In genomic region chr17:50205931-50206505, GRCh38 we compare ENCODE assay signal across 15 cellular contexts. TPM values are rescaled to one million over a fixed set of nuclear protein-coding genes. Genes with fewer than 3 reads are reported as not detected.
A peak's percentile ranks its signal among the peaks of the same experiment; 100 is the strongest.
DNase-seq lines count a peak whose midpoint lies in the region; ATAC-seq, FAIRE-seq and TF ChIP-seq lines count a peak whose summit lies in the region.
"Had no signal": no experiment of that assay in that cellular context is flagged by ENCODE, and none has a peak within 500 bp of the region (broad histone marks: within the 10 kb centered on the region; RNA-seq: fewer than 3 reads in every experiment).

No MANE protein-coding gene starts in this region.

- no peak overlapping the region for H2AFZ ChIP-seq in H1 (ENCODE audit: low read length)

- H3K14ac ChIP-seq in H1 (ENCODE audit: insufficient read length), result no peak overlapping the region

- H3K4me1 Mint-ChIP-seq in nephron, result peaks cover 95% of the 10 kb centered on the region

- H2AK5ac ChIP-seq in H1 (ENCODE audit: low read depth, low read length), result no peak overlapping the region

- peak overlapping the region in 3 of 4 donors; percentile 22 to 65 (median 64) for H3K27ac ChIP-seq in Peyer's patch
- H3K27ac ChIP-seq in H1 (ENCODE audit: low read depth, low read length), result no peak overlapping the region
- H3K27ac ChIP-seq in testis, result peak overlapping the region; percentile 21 to 83

- peak overlapping the region; percentile 58 to 81 (median 81) for H3K4me3 Mint-ChIP-seq in nephron
- H3K4me3 Mint-ChIP-seq: activated CD4-positive, alpha-beta T cell treated with anti-CD3 and anti-CD28 coated beads, Interleukin-2, amount 10 ng/mL, durations not matched to agents 7 days and 5 days; CD4-positive, CD25-positive, alpha-beta regulatory T cell had no signal

- H3K4me3 ChIP-seq in Peyer's patch, result no peak overlapping the region
- H3K4me3 ChIP-seq in H1 (ENCODE audit: extremely low read depth in 1 of 4, insufficient read depth in 2 of 4, low read depth in 3 of 4, low read length in 4 of 4), result no peak overlapping the region
- H3K4me3 ChIP-seq in testis, result no peak overlapping the region

- H3K23ac ChIP-seq in H1 (ENCODE audit: insufficient read length), result no peak overlapping the region

- H2BK20ac ChIP-seq in H1 (ENCODE audit: low read length), result no peak overlapping the region

- H2BK12ac ChIP-seq in H1 (ENCODE audit: low read depth, low read length), result 0 out of 2 replicates have a peak overlapping the region, but pooled peaks have one; percentile 14

- H3K23me2 ChIP-seq in H1 (ENCODE audit: low read depth, low read length), result peaks cover 4% of the 10 kb centered on the region; the same call in 1 of the 2 replicates

- peaks cover 0 to 3% of the 10 kb centered on the region in 2 donors for H3K27me3 ChIP-seq in Peyer's patch
- H3K27me3 ChIP-seq in H1 (replicated peaks in 1 of 4; ENCODE audit: control insufficient read depth in 3 of 4, extremely low read depth in 1 of 4, insufficient read depth in 3 of 4, low read length in 3 of 4), result peaks cover 0 to 27% (median 13%) of the 10 kb centered on the region in 4 experiments; a peak in 5 of 7 replicates
- H3K27me3 ChIP-seq in testis, result no peaks in the 10 kb centered on the region

- FAIRE-seq in H1 (lab: Jason Lieb, UNC), result no peak
- FAIRE-seq: endometrium had no signal

- H3K27me3 Mint-ChIP-seq in nephron (ENCODE audit: low read depth), result peaks cover 34% of the 10 kb centered on the region

- no peak overlapping the region for H4K8ac ChIP-seq in H1 (ENCODE audit: extremely low read depth, insufficient read depth, low read length)

- TF ChIP-seq RAD21 in H1 (IDR thresholded peaks at IDR 0.05 in 1 of 2, conservative IDR thresholded peaks at IDR 0.05 in 1 of 2; ENCODE audit: low read depth in 2 of 2, low read length in 2 of 2), result no peak

- H3K27ac Mint-ChIP-seq in nephron, result peak overlapping the region; percentile 98 to 100 (median 99)
- H3K27ac Mint-ChIP-seq: activated CD4-positive, alpha-beta T cell treated with anti-CD3 and anti-CD28 coated beads, Interleukin-2, amount 10 ng/mL, durations not matched to agents 7 days and 5 days; CD4-positive, CD25-positive, alpha-beta regulatory T cell; T-helper 1 cell treated with Interleukin-12 subunit alpha and Interleukin-12 subunit beta and Interleukin-4 antibody, amounts not matched to agents 30 μg/mL and 1 μg/mL, for 36 hours had no signal

- TF ChIP-seq EP300 in H1 (IDR thresholded peaks at IDR 0.05; ENCODE audit: borderline replicate concordance in 1 of 2, low read depth in 2 of 2, low read length in 2 of 2), result no peak

- H3K9ac ChIP-seq in H1 (replicated peaks in 1 of 4; ENCODE audit: extremely low read depth in 1 of 4, low read depth in 3 of 4, low read length in 3 of 4), result no peak overlapping the region

- H3K4ac ChIP-seq in H1 (replicated peaks; ENCODE audit: insufficient read length, low read depth, low read length), result no peak overlapping the region

- POLR2A ChIA-PET in H1 (lab: Charles Lee; ENCODE audit: partially characterized antibody), result interaction anchor here (0.7 to 1.7 kb wide), 3 partner anchors 14 to 67 kb away, joined by 3 to 5 read pairs (median 4); partner anchors contain the start of gene SGCA

- ATAC-seq in GM21367 (IDR thresholded peaks at IDR 0.05; ENCODE audit: unreplicated experiment), result no peak
- ATAC-seq: PC-3 had no signal

- H3K79me2 ChIP-seq in H1 (ENCODE audit: control insufficient read depth in 1 of 2, insufficient read depth in 2 of 2, low read length in 2 of 2), result no peaks in the 10 kb centered on the region

- H2BK120ac ChIP-seq in H1 (replicated peaks; ENCODE audit: low read depth, low read length), result no peak overlapping the region

- H4K91ac ChIP-seq in H1 (replicated peaks; ENCODE audit: insufficient read length, low read length), result peak overlapping the region; percentile 38

- WGBS in H1 (ENCODE audit: extremely low coverage in 1 of 2, insufficient coverage in 1 of 2, insufficient read length in 1 of 2, insufficient replicate concordance in 2 of 2, low coverage in 1 of 2, low lambda C conversion rate in 2 of 2, missing lambda C conversion rate in 1 of 2), 2 experiments, result 89% methylated on average over 6 of the region's 7 CpGs; no CpG with 5 or more reads in 1 of the 2 experiments
- WGBS in testis, 2 donors, result 84 to 87% methylated on average over 7 of the region's 7 CpGs

- DNase-seq in Peyer's patch, result peak in 1 of 3 donors; percentile 26
- peak in 1 of 2 experiments; percentile 37 for DNase-seq in H1 (ENCODE audit: low read depth in 1 of 2, low spot score in 2 of 2)
- DNase-seq in testis, result no peak
- DNase-seq in GM03348 (ENCODE audit: low spot score), result no peak
- no peak for DNase-seq in NCI-H510A (lab: John Stamatoyannopoulos, UW)
- DNase-seq: activated CD4-positive, alpha-beta T cell treated with anti-CD3 and anti-CD28 coated beads, Interleukin-2, amount 10 ng/mL, durations not matched to agents 7 days and 5 days; CD4-positive, CD25-positive, alpha-beta regulatory T cell; NCI-H1436; nucleus accumbens; PC-3 had no signal

- no peak overlapping the region for H4K5ac ChIP-seq in H1 (ENCODE audit: insufficient read length, low read depth, low read length)

- H3K9me3 ChIP-seq in Peyer's patch (no peaks in the 10 kb centered on the region), H1 (ENCODE audit: insufficient read depth in 2 of 2, low read depth in 1 of 2, low read length in 1 of 2) (no peaks in the 10 kb centered on the region), testis (no peaks in the 10 kb centered on the region)

- intact Hi-C loops in testis (cut with DNase I; ENCODE audit: low total_unique reads), result no loop called here

- no peaks in the 10 kb centered on the region for H3K9me3 Mint-ChIP-seq in nephron
- H3K9me3 Mint-ChIP-seq: activated CD4-positive, alpha-beta T cell treated with anti-CD3 and anti-CD28 coated beads, Interleukin-2, amount 10 ng/mL, durations not matched to agents 7 days and 5 days; T-helper 1 cell treated with Interleukin-12 subunit alpha and Interleukin-12 subunit beta and Interleukin-4 antibody, amounts not matched to agents 30 μg/mL and 1 μg/mL, for 36 hours had no signal

- H3K4me2 ChIP-seq in H1 (ENCODE audit: insufficient read depth in 1 of 2, low read depth in 2 of 2, low read length in 2 of 2), result no peak overlapping the region

- H3K79me1 ChIP-seq in H1 (ENCODE audit: low read depth, low read length), result no peaks in the 10 kb centered on the region

- H3K36me3 ChIP-seq in Peyer's patch (no peaks in the 10 kb centered on the region), H1 (ENCODE audit: control insufficient read depth in 2 of 4, insufficient read depth in 4 of 4, low read length in 3 of 4) (no peaks in the 10 kb centered on the region), testis (ENCODE audit: low read depth, missing control alignments) (no peaks in the 10 kb centered on the region)

- H3K4me1 ChIP-seq in Peyer's patch, result peaks cover 0 to 27% (median 1%) of the 10 kb centered on the region in 4 donors
- peaks cover 15 to 37% (median 31%) of the 10 kb centered on the region in 4 experiments for H3K4me1 ChIP-seq in H1 (replicated peaks in 1 of 4; ENCODE audit: control insufficient read depth in 3 of 4, insufficient read depth in 4 of 4, low read length in 3 of 4)
- H3K4me1 ChIP-seq in testis, result peaks cover 53% of the 10 kb centered on the region

- peak overlapping the region; percentile 31; the same call in 1 of the 2 replicates for H2BK15ac ChIP-seq in H1 (ENCODE audit: low read length)

- H3K36me3 Mint-ChIP-seq in nephron (ENCODE audit: low read depth), result no peaks in the 10 kb centered on the region
- H3K36me3 Mint-ChIP-seq: CD4-positive, CD25-positive, alpha-beta regulatory T cell had no signal

- no peak for TF ChIP-seq POLR2A in Peyer's patch (IDR thresholded peaks at IDR 0.05)
- TF ChIP-seq POLR2A in H1 (IDR thresholded peaks at IDR 0.05; ENCODE audit: control extremely low read depth in 1 of 2, low read depth in 2 of 2, low read length in 2 of 2), result no peak
- TF ChIP-seq POLR2A in testis (IDR thresholded peaks at IDR 0.05), result no peak

- TF ChIP-seq CTCF in Peyer's patch (IDR thresholded peaks at IDR 0.05), result no peak
- TF ChIP-seq CTCF in H1 (IDR thresholded peaks at IDR 0.05; ENCODE audit: control extremely low read depth in 1 of 3, insufficient read depth in 1 of 3, low read depth in 1 of 3, low read length in 3 of 3), result no peak
- no peak for TF ChIP-seq CTCF in nephron (IDR thresholded peaks at IDR 0.05; ENCODE audit: unreplicated experiment in 3 of 3)
- no peak for TF ChIP-seq CTCF in testis (IDR thresholded peaks at IDR 0.05)

- CTCF ChIA-PET in H1 (lab: Charles Lee; ENCODE audit: partially characterized antibody), result interaction anchor here (1.0 to 24.4 kb wide), 5 partner anchors 9 to 112 kb away, joined by 3 to 1349 read pairs (median 145); partner anchors contain the start of gene TMEM92

- no peak overlapping the region for H3K56ac ChIP-seq in H1 (replicated peaks; ENCODE audit: insufficient read length, low read depth, low read length)

- H3K18ac ChIP-seq in H1 (ENCODE audit: extremely low read depth, low read length), result peak overlapping the region; percentile 19; the same call in 1 of the 2 replicates

- no peaks in the 10 kb centered on the region for H4K20me1 ChIP-seq in H1 (replicated peaks in 1 of 2; ENCODE audit: control insufficient read depth in 1 of 2, insufficient read depth in 2 of 2, low read length in 2 of 2)

- H2BK5ac ChIP-seq in H1 (ENCODE audit: low read depth, low read length), result no peak overlapping the region

RNA-seq across cellular contexts. Expression of gene COL1A1, which starts 4.6 kb away (rescaled TPM):
- total RNA-seq in Peyer's patch (100 to 1,000 TPM in 1 of 4 donors, 10 to 100 TPM in 3; 11.3 to 287 (median 31.9) TPM), testis (10 to 100 TPM; 32.5 to 35.1 TPM)
- total RNA-seq in H1 (2021; fragmentation: NEBNext Ultra II Directional; extraction: Animal tissue kit (Norgen Biotek cat#: 25700)), result 80.4 and 88.1 TPM in 2 replicates
- polyA plus RNA-seq in H1 (2011; rRNA removed) (14.1 and 27.3 TPM in 2 replicates), testis (ENCODE audit: insufficient read depth, low read depth, low replicate concordance) (557 TPM)
- polyA plus RNA-seq in H1 (2011; cell fraction: cytosol; rRNA removed), result 9.3 TPM
- polyA plus RNA-seq in H1 (2011; cell fraction: nucleus; rRNA removed), result 112 TPM
- polyA plus RNA-seq in H1 (2012, experiment 1 of 2), result 59.0 to 109 TPM (median 93.2 TPM) in 4 replicates
- polyA plus RNA-seq in H1 (2012, experiment 2 of 2), result 56.3 TPM
- polyA plus RNA-seq in H1 (2013, experiment 1 of 2), result 109 TPM
- 85.3 TPM for polyA plus RNA-seq in H1 (2013, experiment 2 of 2)
- polyA minus RNA-seq in H1 (2011; rRNA and poly(A)+ RNA removed), result 50.2 and 51.4 TPM in 2 replicates
- 33.6 TPM for polyA minus RNA-seq in H1 (2011; cell fraction: cytosol; rRNA and poly(A)+ RNA removed)
- 122 TPM for polyA minus RNA-seq in H1 (2011; cell fraction: nucleus; rRNA and poly(A)+ RNA removed)
- polyA plus RNA-seq: CD4-positive, CD25-positive, alpha-beta regulatory T cell had no signal

RNA-seq across cellular contexts. Expression of gene SGCA, which starts 40.2 kb away (rescaled TPM):
- 1 to 10 TPM in 3 of 4 donors, not detected in 1; 2.9 to 3.5 (median 3.5) TPM for total RNA-seq in Peyer's patch
- total RNA-seq in H1 (2021; fragmentation: NEBNext Ultra II Directional; extraction: Animal tissue kit (Norgen Biotek cat#: 25700)), result not detected in 2 replicates
- polyA plus RNA-seq in H1 (2011; rRNA removed), result 0.12 and 0.36 TPM in 2 replicates
- 0.18 TPM for polyA plus RNA-seq in H1 (2011; cell fraction: cytosol; rRNA removed)
- 0.27 TPM for polyA plus RNA-seq in H1 (2011; cell fraction: nucleus; rRNA removed)
- polyA plus RNA-seq in H1 (2012, experiment 1 of 2), result 0.31 to 0.65 TPM in 2 of 4 replicates, not detected in the others
- polyA plus RNA-seq in H1 (2012, experiment 2 of 2), result 0.43 TPM
- 0.36 TPM for polyA plus RNA-seq in H1 (2013, experiment 1 of 2)
- polyA plus RNA-seq in H1 (2013, experiment 2 of 2), result 0.33 TPM
- not detected in 2 replicates for polyA minus RNA-seq in H1 (2011; rRNA and poly(A)+ RNA removed)
- polyA minus RNA-seq in H1 (2011; cell fraction: cytosol; rRNA and poly(A)+ RNA removed), result not detected
- polyA minus RNA-seq in H1 (2011; cell fraction: nucleus; rRNA and poly(A)+ RNA removed), result not detected
- total RNA-seq in testis, result 1 to 10 TPM; 2.4 to 7.6 TPM
- 33.1 TPM for polyA plus RNA-seq in testis (ENCODE audit: insufficient read depth, low read depth, low replicate concordance)
- total RNA-seq: activated CD4-positive, alpha-beta T cell treated with anti-CD3 and anti-CD28 coated beads, Interleukin-2, amount 10 ng/mL, durations not matched to agents 7 days and 5 days; CD4-positive, CD25-positive, alpha-beta regulatory T cell; NCI-H460; PC-3 had no signal
- polyA plus RNA-seq: CD4-positive, CD25-positive, alpha-beta regulatory T cell had no signal

RNA-seq across cellular contexts. Expression of gene PPP1R9B, which starts 55.5 kb away (rescaled TPM):
- total RNA-seq in Peyer's patch (10 to 100 TPM; 18.0 to 40.4 (median 32.9) TPM), testis (10 to 100 TPM; 81.1 to 82.4 TPM)
- total RNA-seq in H1 (2021; fragmentation: NEBNext Ultra II Directional; extraction: Animal tissue kit (Norgen Biotek cat#: 25700)), result 13.1 and 14.1 TPM in 2 replicates
- polyA plus RNA-seq in H1 (2011; rRNA removed) (5.2 and 6.1 TPM in 2 replicates), testis (ENCODE audit: insufficient read depth, low read depth, low replicate concordance) (49.1 TPM)
- 6.2 TPM for polyA plus RNA-seq in H1 (2011; cell fraction: cytosol; rRNA removed)
- polyA plus RNA-seq in H1 (2011; cell fraction: nucleus; rRNA removed), result 11.6 TPM
- polyA plus RNA-seq in H1 (2012, experiment 1 of 2), result 13.3 to 16.7 TPM (median 15.0 TPM) in 4 replicates
- 9.9 TPM for polyA plus RNA-seq in H1 (2012, experiment 2 of 2)
- 6.4 TPM for polyA plus RNA-seq in H1 (2013, experiment 1 of 2)
- polyA plus RNA-seq in H1 (2013, experiment 2 of 2), result 6.6 TPM
- 3.9 and 6.5 TPM in 2 replicates for polyA minus RNA-seq in H1 (2011; rRNA and poly(A)+ RNA removed)
- polyA minus RNA-seq in H1 (2011; cell fraction: cytosol; rRNA and poly(A)+ RNA removed), result 7.4 TPM
- 6.0 TPM for polyA minus RNA-seq in H1 (2011; cell fraction: nucleus; rRNA and poly(A)+ RNA removed)
